ENCODE assay signal across 9 cellular contexts in the genomic region with DNA sequence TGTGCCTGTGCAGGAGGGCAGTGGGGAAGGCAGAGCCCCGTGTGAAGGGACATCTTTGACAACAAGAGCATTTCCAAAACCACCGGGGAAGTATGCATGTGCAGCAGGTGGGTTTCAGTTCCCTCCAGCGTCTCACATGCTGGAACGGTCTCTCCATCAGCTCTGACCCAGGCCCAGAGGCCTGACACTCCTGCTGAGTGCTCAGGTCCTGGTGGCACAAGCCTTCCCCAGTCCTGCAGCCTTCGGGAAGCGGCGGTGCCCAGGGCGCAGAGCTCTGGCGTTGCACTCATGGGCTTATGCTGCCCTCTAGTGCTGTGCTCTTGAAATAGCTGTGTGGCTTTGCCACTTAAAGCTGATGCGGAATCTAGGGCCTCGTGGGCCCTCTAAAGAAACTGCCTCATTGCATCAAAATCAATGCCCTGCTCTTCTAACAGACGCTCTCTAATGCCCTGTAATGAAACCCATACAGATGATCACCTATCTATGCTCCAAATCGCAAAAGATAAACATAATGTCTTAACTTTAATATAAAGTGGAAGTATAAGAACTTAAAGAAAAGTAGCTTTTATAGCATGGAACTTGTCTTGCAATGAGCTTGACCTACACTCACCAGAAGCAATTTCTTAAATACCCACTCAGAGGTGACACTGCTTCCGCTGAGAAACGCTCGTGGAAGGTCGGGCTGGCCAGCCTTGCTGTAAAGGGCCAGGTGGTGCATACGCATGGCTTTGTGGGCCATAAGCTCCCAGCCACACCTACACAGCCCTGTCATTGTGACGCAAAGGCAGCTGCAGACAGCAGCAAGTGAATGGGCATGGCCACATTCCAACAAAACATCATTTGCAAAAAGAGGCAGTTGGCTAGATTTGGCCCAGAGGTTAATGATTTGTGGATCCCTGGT. TPM values are rescaled to one million over a fixed set of nuclear protein-coding genes. Genes with fewer than 3 reads are reported as not detected.
A peak's percentile ranks its signal among the peaks of the same experiment; 100 is the strongest.
DNase-seq lines count a peak whose midpoint lies in the region; ATAC-seq and TF ChIP-seq lines count a peak whose summit lies in the region.
"Had no signal": no experiment of that assay in that cellular context is flagged by ENCODE, and none has a peak within 500 bp of the region (broad histone marks: within the 10 kb centered on the region; RNA-seq: fewer than 3 reads in every experiment).

No MANE protein-coding gene starts in this region.

- no peak overlapping the region for H3K27ac Mint-ChIP-seq in CD4-positive, alpha-beta T cell
- peak overlapping the region in 1 of 9 donors; percentile 6 for H3K27ac Mint-ChIP-seq in naive thymus-derived CD4-positive, alpha-beta T cell

- no peaks in the 10 kb centered on the region for H3K36me3 ChIP-seq in esophagus muscularis mucosa
- H3K36me3 ChIP-seq in naive thymus-derived CD4-positive, alpha-beta T cell (ENCODE audit: control insufficient read depth in 2 of 3, insufficient read depth in 3 of 3, low read length in 3 of 3), result no peaks in the 10 kb centered on the region

- POLR2A ChIA-PET in CD4-positive, alpha-beta T cell (lab: Charles Lee), result no interaction called here
- POLR2A ChIA-PET in naive thymus-derived CD4-positive, alpha-beta T cell (lab: Charles Lee), result no interaction called here

- intact Hi-C loops in CD4-positive, alpha-beta T cell (cut with DNase I, micrococcal nuclease), result loop anchor here (1.0 to 10.0 kb wide), 6 partner anchors 139 to 1987 kb away; no protein-coding TSS in a partner anchor
- intact Hi-C loops in esophagus muscularis mucosa (cut with DNase I), result loop anchor here (5.0 kb wide), 2 partner anchors 137 to 1872 kb away; no protein-coding TSS in a partner anchor
- intact Hi-C loops in naive thymus-derived CD4-positive, alpha-beta T cell (cut with micrococcal nuclease), result loop anchor here (1.0 to 5.0 kb wide), 6 partner anchors 138 to 1986 kb away; no protein-coding TSS in a partner anchor

- H3K9me3 Mint-ChIP-seq in CD4-positive, alpha-beta T cell, result no peaks in the 10 kb centered on the region
- peaks cover 0 to 2% (median 0%) of the 10 kb centered on the region in 11 donors for H3K9me3 Mint-ChIP-seq in naive thymus-derived CD4-positive, alpha-beta T cell

- H3K4me3 ChIP-seq in esophagus muscularis mucosa, result no peak overlapping the region
- H3K4me3 ChIP-seq in naive thymus-derived CD4-positive, alpha-beta T cell (ENCODE audit: low read length), result no peak overlapping the region

- TF ChIP-seq EP300 in esophagus muscularis mucosa (IDR thresholded peaks at IDR 0.05), result no peak

- CTCF ChIA-PET in CD4-positive, alpha-beta T cell (lab: Charles Lee), result interaction anchor here (0.6 to 1.9 kb wide), 6 partner anchors 10 to 1989 kb away, joined by 3 to 9 read pairs (median 5); no protein-coding TSS in a partner anchor
- CTCF ChIA-PET in naive thymus-derived CD4-positive, alpha-beta T cell (lab: Charles Lee), result interaction anchor here (1.0 to 1.3 kb wide), 3 partner anchors 610 to 1874 kb away, joined by 3 to 5 read pairs (median 4); no protein-coding TSS in a partner anchor

- H3K9me3 ChIP-seq in CD4-positive, alpha-beta T cell (ENCODE audit: control insufficient read depth, low read length), result no peaks in the 10 kb centered on the region
- no peaks in the 10 kb centered on the region for H3K9me3 ChIP-seq in esophagus muscularis mucosa
- no peaks in the 10 kb centered on the region for H3K9me3 ChIP-seq in naive thymus-derived CD4-positive, alpha-beta T cell (ENCODE audit: control insufficient read depth in 2 of 3, low read length in 3 of 3)

- peaks cover 0 to 7% (median 3%) of the 10 kb centered on the region in 4 donors for H3K4me1 ChIP-seq in esophagus muscularis mucosa
- no peaks in the 10 kb centered on the region for H3K4me1 ChIP-seq in naive thymus-derived CD4-positive, alpha-beta T cell (ENCODE audit: control insufficient read depth in 2 of 2, insufficient read depth in 2 of 2, low read length in 2 of 2)

- H3K27ac ChIP-seq in CD4-positive, alpha-beta T cell (ENCODE audit: low read depth, low read length), result no peak overlapping the region
- H3K27ac ChIP-seq in esophagus muscularis mucosa (replicated peaks in 1 of 4), result no peak overlapping the region
- no peak overlapping the region for H3K27ac ChIP-seq in naive thymus-derived CD4-positive, alpha-beta T cell (ENCODE audit: low read depth, low read length)
- H3K27ac ChIP-seq in substantia nigra (ENCODE audit: low read depth, low read length, poor library complexity, severe bottlenecking), result no peak overlapping the region

- H3K4me1 Mint-ChIP-seq in CD4-positive, alpha-beta T cell (ENCODE audit: low read depth), result peaks cover 6% of the 10 kb centered on the region
- peaks cover 0 to 9% (median 6%) of the 10 kb centered on the region in 7 donors for H3K4me1 Mint-ChIP-seq in naive thymus-derived CD4-positive, alpha-beta T cell

- peak; percentile 52 for ATAC-seq in CD4-positive, alpha-beta T cell (ENCODE audit: poor library complexity)
- peak; percentile 65 for ATAC-seq in GM19351 (IDR thresholded peaks at IDR 0.05; ENCODE audit: unreplicated experiment)
- peak; percentile 83 for ATAC-seq in HG03378 (IDR thresholded peaks at IDR 0.05; ENCODE audit: unreplicated experiment)
- peak; percentile 79 for ATAC-seq in naive thymus-derived CD4-positive, alpha-beta T cell

- peak; percentile 23 to 47 (median 32) for DNase-seq in CD4-positive, alpha-beta T cell
- DNase-seq in NCI-H82 treated with DMSO at 0.1 percent for 48 hours (lab: John Stamatoyannopoulos, UW; ENCODE audit: unreplicated experiment) (peak; percentile 15), esophagus muscularis mucosa (ENCODE audit: extremely low spot score) (no peak), substantia nigra (lab: John Stamatoyannopoulos, UW) (peak in 47 of 49 donors; percentile 5 to 82 (median 58))
- DNase-seq in activated CD8-positive, alpha-beta memory T cell treated with anti-CD3 and anti-CD28 coated beads, Interleukin-2, amount 50 U/mL, for 4 hours, result peak; percentile 35
- peak in 8 of 9 donors; percentile 4 to 47 (median 39) for DNase-seq in naive thymus-derived CD4-positive, alpha-beta T cell

- peaks cover 5% of the 10 kb centered on the region for H3K27me3 Mint-ChIP-seq in CD4-positive, alpha-beta T cell
- H3K27me3 Mint-ChIP-seq in naive thymus-derived CD4-positive, alpha-beta T cell, result peaks cover 0 to 12% (median 7%) of the 10 kb centered on the region in 5 donors

- 37% methylated on average over 18 of the region's 19 CpGs for WGBS in esophagus muscularis mucosa

- TF ChIP-seq POLR2A in esophagus muscularis mucosa (IDR thresholded peaks at IDR 0.05; ENCODE audit: low read depth), result no peak

- peak; percentile 87 for TF ChIP-seq CTCF in CD4-positive, alpha-beta T cell (IDR thresholded peaks at IDR 0.05)
- TF ChIP-seq CTCF in esophagus muscularis mucosa (IDR thresholded peaks at IDR 0.05), result peak; percentile 63 to 78 (median 73)

- no peaks in the 10 kb centered on the region for H3K36me3 Mint-ChIP-seq in CD4-positive, alpha-beta T cell (ENCODE audit: low read depth)
- no peaks in the 10 kb centered on the region for H3K36me3 Mint-ChIP-seq in naive thymus-derived CD4-positive, alpha-beta T cell

- H3K27me3 ChIP-seq in CD4-positive, alpha-beta T cell (ENCODE audit: control insufficient read depth, insufficient read depth, low read length), result peaks cover 5% of the 10 kb centered on the region
- H3K27me3 ChIP-seq in esophagus muscularis mucosa, result peaks cover 0 to 18% (median 0%) of the 10 kb centered on the region in 4 donors
- H3K27me3 ChIP-seq in naive thymus-derived CD4-positive, alpha-beta T cell (ENCODE audit: control insufficient read depth in 2 of 2, insufficient read depth in 2 of 2, low read length in 2 of 2), result no peaks in the 10 kb centered on the region

- no peak overlapping the region for H3K4me3 Mint-ChIP-seq in CD4-positive, alpha-beta T cell
- H3K4me3 Mint-ChIP-seq in naive thymus-derived CD4-positive, alpha-beta T cell, result no peak overlapping the region

RNA-seq across cellular contexts. Expression of gene CLRN3, which starts 38.6 kb away (rescaled TPM):
- not detected for total RNA-seq in CD4-positive, alpha-beta T cell
- not detected for total RNA-seq in esophagus muscularis mucosa
- not detected for total RNA-seq in naive thymus-derived CD4-positive, alpha-beta T cell
- polyA plus RNA-seq in naive thymus-derived CD4-positive, alpha-beta T cell, result not detected
- total RNA-seq: T-helper 2 cell treated with Interferon-gamma antibody and Interleukin-4, amounts not matched to agents 100 ng/mL and 5 ng/mL, for 36 hours had no signal

RNA-seq across cellular contexts. Expression of gene PTPRE, which starts 52.8 kb away (rescaled TPM):
- 10 to 100 TPM; 47.6 to 55.1 TPM for total RNA-seq in CD4-positive, alpha-beta T cell
- total RNA-seq in esophagus muscularis mucosa, result 10 to 100 TPM in 2 of 4 donors, 1 to 10 TPM in 2; 8.7 to 22.4 (median 13.3) TPM
- 100 to 1,000 TPM in 1 of 5 experiments, 10 to 100 TPM in 4; 25.4 to 237 (median 29.1) TPM for total RNA-seq in naive thymus-derived CD4-positive, alpha-beta T cell
- polyA plus RNA-seq in naive thymus-derived CD4-positive, alpha-beta T cell, result 1 to 10 TPM; 6.6 to 9.4 TPM
